25 cellular contexts compared by ENCODE assay signal in genomic region chr10:82310839-82311238, GRCh38.
"Had no signal": no experiment of that assay in that cellular context is flagged by ENCODE, and none has a peak within 500 bp of the region (broad histone marks: within the 10 kb centered on the region; RNA-seq: fewer than 3 reads in every experiment).

No MANE protein-coding gene starts in this region.

- ATAC-seq: left colon; left ventricle myocardium superior; psoas muscle; stimulated activated naive B cell treated with anti-CD40 and anti-IgM and Interleukin-4, amounts not matched to agents 10 μg/mL and 1 μg/mL and 100 μg/mL, for 72 hours; stimulated activated naive CD8-positive, alpha-beta T cell treated with anti-CD3 and anti-CD28 coated beads, Interleukin-15, amount 100 ng/mL, for 72 hours had no signal

- H3K4me3 ChIP-seq: coronary artery, hepatocyte, lung, psoas muscle, right atrium auricular region, sigmoid colon, skin epidermis, testis, tibial nerve had no signal

- DNase-seq: effector CD4-positive, alpha-beta T cell; endodermal cell; erythroblast; foreskin melanocyte; head of caudate nucleus; kidney; left colon; left ventricle myocardium superior; mesendoderm; naive B cell; nephron progenitor cell; psoas muscle; sigmoid colon; stimulated activated CD4-positive, alpha-beta T cell treated with anti-CD3 and anti-CD28 coated beads, Interleukin-2, amount 100 ng/mL, for 24 hours; stimulated activated CD4-positive, alpha-beta T cell treated with anti-CD3 and anti-CD28 coated beads, Interleukin-4, amount 100 ng/mL, for 4 hours; stimulated activated naive B cell treated with anti-CD40 and anti-IgM and Interleukin-4, amounts not matched to agents 10 μg/mL and 1 μg/mL and 100 μg/mL, for 72 hours; stimulated activated naive CD8-positive, alpha-beta T cell treated with anti-CD3 and anti-CD28 coated beads, Interleukin-15, amount 100 ng/mL, for 72 hours; testis had no signal

- FAIRE-seq: endothelial cell of umbilical vein, kidney had no signal
